27 cellular contexts compared by ENCODE assay signal in genomic region chr2:50333501-50334228, GRCh38.
"Had no signal": no experiment of that assay in that cellular context is flagged by ENCODE, and none has a peak within 500 bp of the region (broad histone marks: within the 10 kb centered on the region; RNA-seq: fewer than 3 reads in every experiment).

No MANE protein-coding gene starts in this region.

- H3K27me3 Mint-ChIP-seq: activated CD4-positive, alpha-beta memory T cell treated with anti-CD3 and anti-CD28 coated beads for 36 hours; activated CD4-positive, alpha-beta T cell treated with anti-CD3 and anti-CD28 coated beads for 36 hours; activated CD4-positive, alpha-beta T cell treated with anti-CD3 and anti-CD28 coated beads, Interleukin-2, amount 10 ng/mL, durations not matched to agents 24 days and 14 days; activated CD8-positive, alpha-beta memory T cell treated with anti-CD3 and anti-CD28 coated beads, Interleukin-2, amount 10 ng/mL, durations not matched to agents 7 days and 5 days; activated naive CD4-positive, alpha-beta T cell treated with anti-CD3 and anti-CD28 coated beads, Interleukin-2, amount 10 ng/mL, durations not matched to agents 7 days and 5 days; activated naive CD8-positive, alpha-beta T cell treated with anti-CD3 and anti-CD28 coated beads, Interleukin-2, amount 10 ng/mL, durations not matched to agents 7 days and 5 days had no signal

- H3K27me3 ChIP-seq: ascending aorta, brain microvascular endothelial cell, colonic mucosa, esophagus squamous epithelium, gastroesophageal sphincter had no signal

- H3K9me3 ChIP-seq: ascending aorta, colonic mucosa, esophagus squamous epithelium, gastroesophageal sphincter had no signal

- H3K4me3 Mint-ChIP-seq: activated CD4-positive, alpha-beta memory T cell treated with anti-CD3 and anti-CD28 coated beads for 36 hours; activated CD4-positive, alpha-beta T cell treated with anti-CD3 and anti-CD28 coated beads for 36 hours; activated CD4-positive, alpha-beta T cell treated with anti-CD3 and anti-CD28 coated beads, Interleukin-2, amount 10 ng/mL, durations not matched to agents 24 days and 14 days; activated CD8-positive, alpha-beta memory T cell treated with anti-CD3 and anti-CD28 coated beads, Interleukin-2, amount 10 ng/mL, durations not matched to agents 7 days and 5 days; activated CD8-positive, alpha-beta T cell treated with anti-CD3 and anti-CD28 coated beads, Interleukin-2, amount 10 ng/mL, durations not matched to agents 7 days and 5 days; activated naive CD4-positive, alpha-beta T cell treated with anti-CD3 and anti-CD28 coated beads, Interleukin-2, amount 10 ng/mL, durations not matched to agents 7 days and 5 days; activated naive CD8-positive, alpha-beta T cell treated with anti-CD3 and anti-CD28 coated beads, Interleukin-2, amount 10 ng/mL, durations not matched to agents 7 days and 5 days; activated T-helper 1 cell treated with anti-CD3 and anti-CD28 coated beads, Interleukin-12 subunit alpha, Interleukin-12 subunit beta, Interleukin-2, Interleukin-4 antibody, amounts not matched to agents 30 ng/mL and 10 ng/mL and 1 ng/mL, durations not matched to agents 14 hours and 24 hours and 36 hours had no signal

- H3K4me3 ChIP-seq: ascending aorta, colonic mucosa, esophagus squamous epithelium, gastroesophageal sphincter had no signal

- H3K27ac ChIP-seq: ascending aorta, brain microvascular endothelial cell, colonic mucosa, epithelial cell of prostate, esophagus squamous epithelium, gastroesophageal sphincter had no signal

- H3K4me1 Mint-ChIP-seq: activated CD4-positive, alpha-beta T cell treated with anti-CD3 and anti-CD28 coated beads for 36 hours; activated CD4-positive, alpha-beta T cell treated with anti-CD3 and anti-CD28 coated beads, Interleukin-2, amount 10 ng/mL, durations not matched to agents 24 days and 14 days; activated CD8-positive, alpha-beta memory T cell treated with anti-CD3 and anti-CD28 coated beads, Interleukin-2, amount 10 ng/mL, durations not matched to agents 7 days and 5 days; activated naive CD4-positive, alpha-beta T cell treated with anti-CD3 and anti-CD28 coated beads, Interleukin-2, amount 10 ng/mL, durations not matched to agents 7 days and 5 days; activated naive CD8-positive, alpha-beta T cell treated with anti-CD3 and anti-CD28 coated beads, Interleukin-2, amount 10 ng/mL, durations not matched to agents 7 days and 5 days had no signal

- ATAC-seq: activated CD4-positive, alpha-beta T cell treated with anti-CD3 and anti-CD28 coated beads for 36 hours; activated CD8-positive, alpha-beta memory T cell treated with anti-CD3 and anti-CD28 coated beads, Interleukin-2, amount 10 ng/mL, durations not matched to agents 7 days and 5 days; activated CD8-positive, alpha-beta T cell treated with anti-CD3 and anti-CD28 coated beads, Interleukin-2, amount 10 ng/mL, durations not matched to agents 7 days and 5 days; activated naive CD4-positive, alpha-beta T cell treated with anti-CD3 and anti-CD28 coated beads, Interleukin-2, amount 50 U/mL, for 72 hours; gastroesophageal sphincter had no signal

- H3K36me3 Mint-ChIP-seq: activated CD4-positive, alpha-beta memory T cell treated with anti-CD3 and anti-CD28 coated beads for 36 hours; activated CD8-positive, alpha-beta memory T cell treated with anti-CD3 and anti-CD28 coated beads, Interleukin-2, amount 10 ng/mL, durations not matched to agents 7 days and 5 days; activated naive CD4-positive, alpha-beta T cell treated with anti-CD3 and anti-CD28 coated beads, Interleukin-2, amount 10 ng/mL, durations not matched to agents 7 days and 5 days; activated naive CD4-positive, alpha-beta T cell treated with anti-CD3 and anti-CD28 coated beads, Interleukin-2, amount 50 U/mL, for 72 hours; activated naive CD8-positive, alpha-beta T cell treated with anti-CD3 and anti-CD28 coated beads, Interleukin-2, amount 10 ng/mL, durations not matched to agents 7 days and 5 days had no signal

- DNase-seq: activated CD4-positive, alpha-beta memory T cell treated with anti-CD3 and anti-CD28 coated beads for 36 hours; activated CD4-positive, alpha-beta T cell treated with anti-CD3 and anti-CD28 coated beads for 36 hours; activated CD4-positive, alpha-beta T cell treated with anti-CD3 and anti-CD28 coated beads, Interleukin-2, amount 10 ng/mL, durations not matched to agents 24 days and 14 days; activated CD4-positive, CD25-positive, alpha-beta regulatory T cell; activated CD4-positive, CD25-positive, alpha-beta regulatory T cell treated with anti-CD3 and anti-CD28 coated beads, Interleukin-2, amount 50 U/mL, for 72 hours; activated CD8-positive, alpha-beta memory T cell treated with anti-CD3 and anti-CD28 coated beads, Interleukin-2, amount 10 ng/mL, durations not matched to agents 7 days and 5 days; activated CD8-positive, alpha-beta memory T cell treated with anti-CD3 and anti-CD28 coated beads, Interleukin-2, amount 50 U/mL, for 4 hours; activated CD8-positive, alpha-beta T cell treated with anti-CD3 and anti-CD28 coated beads, Interleukin-2, amount 10 ng/mL, durations not matched to agents 7 days and 5 days; activated effector memory CD4-positive, alpha-beta T cell treated with anti-CD3 and anti-CD28 coated beads, Interleukin-2, amount 50 U/mL, for 16 hours; activated naive CD4-positive, alpha-beta T cell; activated naive CD4-positive, alpha-beta T cell treated with anti-CD3 and anti-CD28 coated beads, Interleukin-2, amount 10 ng/mL, durations not matched to agents 7 days and 5 days; activated naive CD8-positive, alpha-beta T cell treated with anti-CD3 and anti-CD28 coated beads, Interleukin-2, amount 10 ng/mL, durations not matched to agents 7 days and 5 days; activated T-cell treated with anti-CD3 and anti-CD28 coated beads, Interleukin-2, amount 50 U/mL, for 1 hour; activated T-cell treated with anti-CD3 and anti-CD28 coated beads, Interleukin-2, amount 50 U/mL, for 48 hours; brain microvascular endothelial cell; cerebellar nuclear complex; colonic mucosa; effector CD8-positive, alpha-beta T cell; esophagus squamous epithelium; foreskin melanocyte; T-helper 2 cell had no signal

- H3K36me3 ChIP-seq: ascending aorta, brain microvascular endothelial cell, colonic mucosa, esophagus squamous epithelium, gastroesophageal sphincter had no signal

- H3K4me1 ChIP-seq: ascending aorta, colonic mucosa, esophagus squamous epithelium, gastroesophageal sphincter had no signal

- H3K27ac Mint-ChIP-seq: activated CD4-positive, alpha-beta memory T cell treated with anti-CD3 and anti-CD28 coated beads for 36 hours; activated CD4-positive, alpha-beta T cell treated with anti-CD3 and anti-CD28 coated beads for 36 hours; activated CD4-positive, alpha-beta T cell treated with anti-CD3 and anti-CD28 coated beads, Interleukin-2, amount 10 ng/mL, durations not matched to agents 24 days and 14 days; activated CD8-positive, alpha-beta memory T cell treated with anti-CD3 and anti-CD28 coated beads, Interleukin-2, amount 10 ng/mL, durations not matched to agents 7 days and 5 days; activated CD8-positive, alpha-beta T cell treated with anti-CD3 and anti-CD28 coated beads, Interleukin-2, amount 10 ng/mL, durations not matched to agents 7 days and 5 days; activated naive CD4-positive, alpha-beta T cell treated with anti-CD3 and anti-CD28 coated beads, Interleukin-2, amount 10 ng/mL, durations not matched to agents 7 days and 5 days; activated naive CD4-positive, alpha-beta T cell treated with anti-CD3 and anti-CD28 coated beads, Interleukin-2, amount 50 U/mL, for 72 hours; activated T-helper 1 cell treated with anti-CD3 and anti-CD28 coated beads, Interleukin-12 subunit alpha, Interleukin-12 subunit beta, Interleukin-2, Interleukin-4 antibody, amounts not matched to agents 30 ng/mL and 10 ng/mL and 1 ng/mL, durations not matched to agents 14 hours and 24 hours and 36 hours; activated T-helper 2 cell treated with anti-CD3 and anti-CD28 coated beads, Interferon-gamma antibody, Interleukin-2, Interleukin-4, amounts not matched to agents 10 μg/mL and 5 μg/mL and 100 μg/mL, durations not matched to agents 14 hours and 24 hours and 36 hours had no signal

- H3K9me3 Mint-ChIP-seq: activated CD4-positive, alpha-beta T cell treated with anti-CD3 and anti-CD28 coated beads, Interleukin-2, amount 10 ng/mL, durations not matched to agents 24 days and 14 days; activated naive CD4-positive, alpha-beta T cell treated with anti-CD3 and anti-CD28 coated beads, Interleukin-2, amount 10 ng/mL, durations not matched to agents 7 days and 5 days; activated naive CD8-positive, alpha-beta T cell treated with anti-CD3 and anti-CD28 coated beads, Interleukin-2, amount 10 ng/mL, durations not matched to agents 7 days and 5 days; activated T-helper 1 cell treated with anti-CD3 and anti-CD28 coated beads, Interleukin-12 subunit alpha, Interleukin-12 subunit beta, Interleukin-2, Interleukin-4 antibody, amounts not matched to agents 30 ng/mL and 10 ng/mL and 1 ng/mL, durations not matched to agents 14 hours and 24 hours and 36 hours; activated T-helper 2 cell treated with anti-CD3 and anti-CD28 coated beads, Interferon-gamma antibody, Interleukin-2, Interleukin-4, amounts not matched to agents 10 μg/mL and 5 μg/mL and 100 μg/mL, durations not matched to agents 14 hours and 24 hours and 36 hours had no signal
